ENCODE assay signal across 1 cellular context in genomic region chr11:62573592-62574362, GRCh38.
A peak's percentile ranks its signal among the peaks of the same experiment; 100 is the strongest.
TF ChIP-seq lines count a peak whose summit lies in the region.

TSS of gene EEF1G (minus strand) at chr11:62573891. CDS start at chr11:62573842, 49 bp downstream.

TF ChIP-seq in HEK293, 187 proteins besides CTCF, POLR2A, EP300 and RAD21 (continued from another document and continues in another):
- TF ChIP-seq ZNF266 (tag by site-specific recombination; IDR thresholded peaks at IDR 0.05; ENCODE audit: low read depth) (no peak), ZBTB48 (tag by site-specific recombination; IDR thresholded peaks at IDR 0.05) (no peak; the same call in 1 of the 2 replicates), ZNF350 (tag by site-specific recombination; IDR thresholded peaks at IDR 0.05) (no peak), ZBTB21 (tag by site-specific recombination; IDR thresholded peaks at IDR 0.05) (peak; percentile 37; the same call in 1 of the 2 replicates), ZNF777 (tag by site-specific recombination; IDR thresholded peaks at IDR 0.05; ENCODE audit: borderline replicate concordance) (no peak), ZNF354C (tag by site-specific recombination; IDR thresholded peaks at IDR 0.05; ENCODE audit: borderline replicate concordance, low read depth) (no peak), FEZF1 (tag by site-specific recombination; IDR thresholded peaks at IDR 0.05) (no peak), KLF17 (tag by site-specific recombination; IDR thresholded peaks at IDR 0.05) (peak; percentile 32; the same call in 1 of the 2 replicates), ZNF37A (tag by site-specific recombination; IDR thresholded peaks at IDR 0.05) (no peak), ZNF692 (tag by site-specific recombination; IDR thresholded peaks at IDR 0.05) (peak; percentile 53), ZNF623 (tag by site-specific recombination; IDR thresholded peaks at IDR 0.05) (no peak; the same call in 1 of the 2 replicates), ZNF76 (tag by site-specific recombination; IDR thresholded peaks at IDR 0.05; ENCODE audit: borderline replicate concordance, low read depth) (peak; percentile 54; the same call in 1 of the 2 replicates), BCL11A (tag by site-specific recombination; IDR thresholded peaks at IDR 0.05; ENCODE audit: low read depth) (no peak), ZNF18 (tag by site-specific recombination; IDR thresholded peaks at IDR 0.05) (no peak), ZNF600 (tag by site-specific recombination; IDR thresholded peaks at IDR 0.05) (no peak), ZNF394 (tag by site-specific recombination; IDR thresholded peaks at IDR 0.05; ENCODE audit: borderline replicate concordance) (no peak; the same call in 1 of the 2 replicates), IKZF3 (tag by site-specific recombination; IDR thresholded peaks at IDR 0.05) (0 out of 2 replicates have a peak, but pooled peaks have one; percentile 21), KLF8 (tag by site-specific recombination; IDR thresholded peaks at IDR 0.05) (0 out of 2 replicates have a peak, but pooled peaks have one; percentile 48), ZNF324 (tag by site-specific recombination; IDR thresholded peaks at IDR 0.05) (peak; percentile 6; the same call in 1 of the 2 replicates), ZNF280D (tag by site-specific recombination; IDR thresholded peaks at IDR 0.05) (no peak), ZNF23 (tag by site-specific recombination; IDR thresholded peaks at IDR 0.05; ENCODE audit: borderline replicate concordance) (no peak), ZNF488 (tag by site-specific recombination; IDR thresholded peaks at IDR 0.05) (no peak), ZNF660 (tag by site-specific recombination; IDR thresholded peaks at IDR 0.05) (peak; percentile 75), ZNF555 (tag by site-specific recombination; conservative IDR thresholded peaks at IDR 0.05) (no peak), MYNN (tag by site-specific recombination; IDR thresholded peaks at IDR 0.05; ENCODE audit: borderline replicate concordance) (no peak), PRDM2 (tag by site-specific recombination; IDR thresholded peaks at IDR 0.05; ENCODE audit: borderline replicate concordance) (no peak), ZNF585B (tag by site-specific recombination; IDR thresholded peaks at IDR 0.05) (no peak), ZNF510 (tag by site-specific recombination; IDR thresholded peaks at IDR 0.05; ENCODE audit: insufficient replicate concordance) (no peak), ZNF274 (IDR thresholded peaks at IDR 0.05; ENCODE audit: low read length) (no peak), ZNF274 (tag by site-specific recombination; IDR thresholded peaks at IDR 0.05; ENCODE audit: borderline replicate concordance) (no peak), ZEB2 (tag by site-specific recombination; IDR thresholded peaks at IDR 0.05) (peak; percentile 13; the same call in 1 of the 2 replicates), ZNF426 (tag by site-specific recombination; IDR thresholded peaks at IDR 0.05) (no peak), ZFP69B (tag by site-specific recombination; IDR thresholded peaks at IDR 0.05) (0 out of 2 replicates have a peak, but pooled peaks have one; percentile 37), ZNF26 (tag by site-specific recombination; IDR thresholded peaks at IDR 0.05) (no peak), PRDM10 (tag by site-specific recombination; IDR thresholded peaks at IDR 0.05) (no peak), ZBTB1 (tag by site-specific recombination; IDR thresholded peaks at IDR 0.05) (no peak), MZF1 (tag by site-specific recombination; IDR thresholded peaks at IDR 0.05; ENCODE audit: borderline replicate concordance) (no peak), ZNF549 (tag by site-specific recombination; IDR thresholded peaks at IDR 0.05) (no peak), ZNF391 (tag by site-specific recombination; IDR thresholded peaks at IDR 0.05; ENCODE audit: borderline replicate concordance, low read depth) (peak; percentile 55; the same call in 1 of the 2 replicates), ZSCAN23 (tag by site-specific recombination; IDR thresholded peaks at IDR 0.05) (no peak)
